26 cellular contexts compared by ENCODE assay signal in the genomic region with DNA sequence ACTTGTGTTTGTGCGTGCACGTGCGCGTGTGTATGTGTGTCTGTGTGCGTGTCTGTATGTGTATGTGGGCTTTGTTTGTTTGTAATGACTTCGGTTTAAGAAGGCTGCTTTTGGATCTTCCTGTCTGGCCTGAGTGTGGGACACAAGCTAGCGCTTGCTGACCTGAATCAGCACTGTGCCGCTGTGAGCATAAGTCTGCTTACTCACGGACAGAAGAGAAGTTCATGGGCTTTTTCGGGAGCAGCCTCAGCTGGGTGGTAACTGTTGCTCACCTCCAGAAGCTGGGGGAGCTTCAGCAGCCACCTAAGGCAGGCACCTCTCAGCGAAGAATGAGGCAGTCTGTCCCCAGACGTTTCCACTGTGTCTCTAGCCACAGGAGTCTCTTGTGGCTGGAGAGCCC. TPM values are rescaled to one million over a fixed set of nuclear protein-coding genes. Genes with fewer than 3 reads are reported as not detected.
DNase-seq lines count a peak whose midpoint lies in the region; ATAC-seq and TF ChIP-seq lines count a peak whose summit lies in the region.
"Had no signal": no experiment of that assay in that cellular context is flagged by ENCODE, and none has a peak within 500 bp of the region (broad histone marks: within the 10 kb centered on the region; RNA-seq: fewer than 3 reads in every experiment).

No MANE protein-coding gene starts in this region.

- H3K4me3 Mint-ChIP-seq in Calu3 (ENCODE audit: low read depth, unreplicated experiment) (no peak overlapping the region), nephron progenitor cell (peak overlapping the region; percentile 58)
- H3K4me3 Mint-ChIP-seq: activated naive CD4-positive, alpha-beta T cell treated with anti-CD3 and anti-CD28 coated beads, Interleukin-2, amount 50 U/mL, for 24 hours; activated T-cell treated with anti-CD3 and anti-CD28 coated beads, Interleukin-2, amount 50 U/mL, for 72 hours; IgD-negative memory B cell; stimulated activated naive CD8-positive, alpha-beta T cell treated with anti-CD3 and anti-CD28 coated beads, Interleukin-15, Interleukin-2, amounts not matched to agents 100 ng/mL and 50 ng/mL, for 24 hours had no signal

- POLR2A ChIA-PET in OCI-LY7 (lab: Charles Lee): no interaction called here

- H3K36me3 Mint-ChIP-seq in Calu3 (ENCODE audit: insufficient read depth, unreplicated experiment) (peaks cover 6% of the 10 kb centered on the region), nephron progenitor cell (ENCODE audit: low read depth) (no peaks in the 10 kb centered on the region)
- H3K36me3 Mint-ChIP-seq: activated naive CD4-positive, alpha-beta T cell treated with anti-CD3 and anti-CD28 coated beads, Interleukin-2, amount 50 U/mL, for 24 hours; IgD-negative memory B cell had no signal

- WGBS in adrenal gland, 4 donors: 65 to 71% (median 70%) methylated on average over 10 to 12 of the region's 12 CpGs

- H3K36me3 ChIP-seq in adrenal gland (replicated peaks in 1 of 2): no peaks in the 10 kb centered on the region
- H3K36me3 ChIP-seq in OCI-LY7 (ENCODE audit: insufficient read depth, low read length): no peaks in the 10 kb centered on the region
- H3K36me3 ChIP-seq: SJCRH30, spleen, thyroid gland had no signal

- H3K9me3 Mint-ChIP-seq in Calu3 (ENCODE audit: low read depth, unreplicated experiment) (no peaks in the 10 kb centered on the region), nephron progenitor cell (no peaks in the 10 kb centered on the region)
- H3K9me3 Mint-ChIP-seq: activated naive CD4-positive, alpha-beta T cell treated with anti-CD3 and anti-CD28 coated beads, Interleukin-2, amount 50 U/mL, for 24 hours; activated T-cell treated with anti-CD3 and anti-CD28 coated beads, Interleukin-2, amount 50 U/mL, for 72 hours; IgD-negative memory B cell; stimulated activated naive CD8-positive, alpha-beta T cell treated with anti-CD3 and anti-CD28 coated beads, Interleukin-15, Interleukin-2, amounts not matched to agents 100 ng/mL and 50 ng/mL, for 24 hours had no signal

- H3K9me2 ChIP-seq in OCI-LY7 (ENCODE audit: insufficient read depth, low read length): no peaks in the 10 kb centered on the region

- H3K4me2 ChIP-seq in OCI-LY7 (ENCODE audit: low read length): no peak overlapping the region

- peaks cover 7 to 18% of the 10 kb centered on the region in 2 donors for H3K4me1 ChIP-seq in adrenal gland (replicated peaks in 1 of 2)
- no peaks in the 10 kb centered on the region for H3K4me1 ChIP-seq in foreskin keratinocyte
- H3K4me1 ChIP-seq in OCI-LY7 (ENCODE audit: insufficient read depth, low read length, poor library complexity, severe bottlenecking): no peaks in the 10 kb centered on the region
- H3K4me1 ChIP-seq: SJCRH30, thyroid gland had no signal

- H3K27me3 ChIP-seq in adrenal gland: no peaks in the 10 kb centered on the region
- no peaks in the 10 kb centered on the region for H3K27me3 ChIP-seq in foreskin keratinocyte
- no peaks in the 10 kb centered on the region for H3K27me3 ChIP-seq in dorsolateral prefrontal cortex
- H3K27me3 ChIP-seq: SJCRH30, thyroid gland had no signal

- H3K9me3 ChIP-seq in adrenal gland (replicated peaks in 1 of 3): no peaks in the 10 kb centered on the region
- no peaks in the 10 kb centered on the region for H3K9me3 ChIP-seq in OCI-LY7 (ENCODE audit: low read length)
- H3K9me3 ChIP-seq: SJCRH30, spleen, thyroid gland had no signal

- CTCF ChIA-PET in Calu3 (lab: Charles Lee) (no interaction called here), OCI-LY7 (lab: Charles Lee; ENCODE audit: unreplicated experiment) (no interaction called here)

- no peaks in the 10 kb centered on the region for H3K79me2 ChIP-seq in OCI-LY7 (ENCODE audit: insufficient read depth, low read depth, low read length)

- intact Hi-C loops in Calu3 (cut with micrococcal nuclease; ENCODE audit: unreplicated experiment) (loop anchor here (2.0 kb wide), 1 partner anchor 37 kb away; no protein-coding TSS in a partner anchor), adrenal gland (cut with DNase I) (no loop called here), dorsolateral prefrontal cortex (cut with DNase I) (no loop called here), OCI-LY7 (cut with micrococcal nuclease; ENCODE audit: unreplicated experiment) (no loop called here)

- H3K4me1 Mint-ChIP-seq in Calu3 (ENCODE audit: low read depth, unreplicated experiment) (peaks cover 26% of the 10 kb centered on the region), nephron progenitor cell (peaks cover 80% of the 10 kb centered on the region)
- H3K4me1 Mint-ChIP-seq: activated naive CD4-positive, alpha-beta T cell treated with anti-CD3 and anti-CD28 coated beads, Interleukin-2, amount 50 U/mL, for 24 hours had no signal

- TF ChIP-seq CTCF in Calu3 (IDR thresholded peaks at IDR 0.05; ENCODE audit: unreplicated experiment) (no peak), adrenal gland (IDR thresholded peaks at IDR 0.05) (no peak), foreskin keratinocyte (conservative IDR thresholded peaks at IDR 0.05) (no peak), nephron progenitor cell (IDR thresholded peaks at IDR 0.05) (no peak), dorsolateral prefrontal cortex (IDR thresholded peaks at IDR 0.05 in 54 of 56, conservative IDR thresholded peaks at IDR 0.05 in 2 of 56; ENCODE audit: low read depth in 1 of 56, partially characterized antibody in 56 of 56) (no peak), OCI-LY7 (conservative IDR thresholded peaks at IDR 0.05; ENCODE audit: low read length) (no peak)

- TF ChIP-seq POLR2A in adrenal gland (IDR thresholded peaks at IDR 0.05): no peak

- H3K27ac ChIP-seq in adrenal gland (peak overlapping the region in 3 of 5 donors; percentile 40 to 59 (median 49)), foreskin keratinocyte (no peak overlapping the region), dorsolateral prefrontal cortex (no peak overlapping the region), OCI-LY7 (ENCODE audit: low read depth, low read length, poor library complexity, severe bottlenecking) (no peak overlapping the region)
- H3K27ac ChIP-seq: 22Rv1, SJCRH30, thyroid gland had no signal

- DNase-seq in Calu3 (no peak), adrenal gland (peak in 3 of 7 donors; percentile 36 to 53 (median 42)), foreskin keratinocyte (peak in 1 of 2 donors; percentile 52), nephron progenitor cell (peak; percentile 16), NCI-H524 (lab: John Stamatoyannopoulos, UW) (no peak), dorsolateral prefrontal cortex (no peak), OCI-LY7 (ENCODE audit: low spot score) (no peak)
- DNase-seq: activated CD4-positive, alpha-beta T cell treated with anti-CD3 and anti-CD28 coated beads for 48 hours; activated T-cell treated with anti-CD3 and anti-CD28 coated beads, Interleukin-2, amount 50 U/mL, for 72 hours; AML-193; glutamatergic neuron; left colon; NCI-H1105 treated with DMSO at 0.1 percent for 48 hours; NCI-H2081; NCI-H446; SJCRH30; spleen; stimulated activated CD4-positive, alpha-beta T cell treated with anti-CD3 and anti-CD28 coated beads, Interleukin-4, amount 100 ng/mL, for 1 hour; T-helper 1 cell; thyroid gland had no signal

- no peak overlapping the region for H3K4me3 ChIP-seq in adrenal gland
- H3K4me3 ChIP-seq in dorsolateral prefrontal cortex: no peak overlapping the region
- H3K4me3 ChIP-seq in OCI-LY7 (ENCODE audit: low read depth, low read length, poor library complexity, severe bottlenecking): no peak overlapping the region
- H3K4me3 ChIP-seq: SJCRH30, spleen, thyroid gland had no signal

- ATAC-seq in foreskin keratinocyte: peak; percentile 9
- ATAC-seq in activated CD4-positive, CD25-positive, alpha-beta regulatory T cell treated with anti-CD3 and anti-CD28 coated beads, Interleukin-2, amount 50 U/mL, for 24 hours: no peak
- ATAC-seq: activated T-cell treated with anti-CD3 and anti-CD28 coated beads, Interleukin-2, amount 50 U/mL, for 72 hours; left colon; Panc1 had no signal

- H3K27ac Mint-ChIP-seq in Calu3 (ENCODE audit: unreplicated experiment) (peak overlapping the region; percentile 62), nephron progenitor cell (peak overlapping the region; percentile 94)
- H3K27ac Mint-ChIP-seq: activated naive CD4-positive, alpha-beta T cell treated with anti-CD3 and anti-CD28 coated beads, Interleukin-2, amount 50 U/mL, for 24 hours; activated T-cell treated with anti-CD3 and anti-CD28 coated beads, Interleukin-2, amount 50 U/mL, for 72 hours; IgD-negative memory B cell; stimulated activated naive CD8-positive, alpha-beta T cell treated with anti-CD3 and anti-CD28 coated beads, Interleukin-15, Interleukin-2, amounts not matched to agents 100 ng/mL and 50 ng/mL, for 24 hours had no signal

- no peak overlapping the region for H2AFZ ChIP-seq in OCI-LY7 (ENCODE audit: low read length)

- no peaks in the 10 kb centered on the region for H3K27me3 Mint-ChIP-seq in Calu3 (ENCODE audit: unreplicated experiment)
- no peaks in the 10 kb centered on the region for H3K27me3 Mint-ChIP-seq in nephron progenitor cell (ENCODE audit: low read depth, poor library complexity)

- no peaks in the 10 kb centered on the region for H4K20me1 ChIP-seq in OCI-LY7 (ENCODE audit: insufficient read depth, low read length)

- BruUV-seq in Calu3 (replicated peaks; lab: Mats Ljungman, UMichigan) (no TSS peak), OCI-LY7 (replicated peaks; lab: Mats Ljungman, UMichigan) (no TSS peak)

RNA-seq across cellular contexts. Expression of gene TRUB1, which starts 56.1 kb away (rescaled TPM):
- total RNA-seq in Calu3 (2022): 26.4 and 30.9 TPM in 2 replicates
- total RNA-seq in adrenal gland: 10 to 100 TPM; 12.6 to 59.8 (median 52.4) TPM
- 10 to 100 TPM in 1 of 3 donors, 1 to 10 TPM in 2; 7.9 to 53.0 (median 9.5) TPM for polyA plus RNA-seq in adrenal gland
- total RNA-seq in foreskin keratinocyte: 28.0 and 28.1 TPM in 2 replicates
- polyA plus RNA-seq in foreskin keratinocyte: 6.7 and 9.0 TPM in 2 replicates
- 10 to 100 TPM; 11.7 to 41.2 (median 26.1) TPM for total RNA-seq in dorsolateral prefrontal cortex
- total RNA-seq in OCI-LY7 (2014; rRNA removed; shearing (Covaris generic)): 18.7 and 30.8 TPM in 2 replicates
- total RNA-seq in OCI-LY7 (2022): 21.5 and 25.1 TPM in 2 replicates

Comparison
In these comparisons a context has a peak if more than half of its experiments do, and no peak if none do; other contexts are left out.
1. H3K27ac ChIP-seq: peak in adrenal gland (3 of 5); none in foreskin keratinocyte (single experiment), dorsolateral prefrontal cortex (0 of 59) and OCI-LY7 (single experiment).